ENCODE assay signal across 19 cellular contexts in the genomic region with DNA sequence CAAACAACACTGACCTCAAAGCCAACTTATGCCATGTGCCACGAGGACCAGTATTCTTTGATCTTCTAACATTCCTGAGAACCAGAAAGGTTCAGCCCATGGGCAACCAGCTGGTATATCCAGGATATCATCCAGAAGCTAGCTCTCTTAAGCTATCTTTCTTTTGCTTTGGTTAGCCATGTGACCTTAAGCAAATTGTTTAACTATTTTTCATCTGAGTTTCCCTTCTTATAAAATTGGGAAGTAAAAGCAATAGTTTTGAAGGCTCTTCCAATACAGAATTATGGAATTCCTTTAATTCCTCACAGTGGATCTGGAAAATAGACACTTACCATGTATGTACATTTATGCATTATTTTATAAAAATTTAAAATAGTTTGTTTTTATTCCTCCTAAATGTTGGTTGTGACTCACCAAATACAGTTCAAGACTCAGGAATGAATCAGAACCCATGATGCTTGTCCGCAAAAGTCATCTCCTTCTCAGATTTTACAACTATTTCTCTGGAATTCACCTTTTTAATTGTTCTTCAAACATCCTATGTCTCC.
DNase-seq lines count a peak whose midpoint lies in the region; ATAC-seq, FAIRE-seq and TF ChIP-seq lines count a peak whose summit lies in the region.
"Had no signal": no experiment of that assay in that cellular context is flagged by ENCODE, and none has a peak within 500 bp of the region (broad histone marks: within the 10 kb centered on the region; RNA-seq: fewer than 3 reads in every experiment).

No MANE protein-coding gene starts in this region.

- 31% methylated on average over 2 of the region's 2 CpGs for WGBS in mammary epithelial cell (ENCODE audit: low coverage, missing lambda C conversion rate)
- 92 to 94% methylated on average over 2 of the region's 2 CpGs for WGBS in testis, 2 donors

- H3K9me1 ChIP-seq in keratinocyte (ENCODE audit: control insufficient read depth, extremely low read depth, insufficient read depth, low read length) = no peaks in the 10 kb centered on the region

- H2AFZ ChIP-seq in mammary epithelial cell (ENCODE audit: low read depth, low read length) (no peak overlapping the region), keratinocyte (ENCODE audit: control insufficient read depth, low read length) (peak overlapping the region; percentile 16)

- H4K20me1 ChIP-seq in mammary epithelial cell (ENCODE audit: insufficient read depth, low read length) (no peaks in the 10 kb centered on the region), keratinocyte (ENCODE audit: control insufficient read depth, extremely low read depth, insufficient read depth, low read length) (no peaks in the 10 kb centered on the region)

- no peak for TF ChIP-seq POLR2A in testis (IDR thresholded peaks at IDR 0.05)

- intact Hi-C loops in mammary epithelial cell (cut with micrococcal nuclease) (no loop called here), testis (cut with DNase I; ENCODE audit: low total_unique reads) (no loop called here)

- H3K79me2 ChIP-seq in mammary epithelial cell (ENCODE audit: insufficient read depth, low read length) (no peaks in the 10 kb centered on the region), keratinocyte (ENCODE audit: control insufficient read depth, insufficient read depth, low read length) (no peaks in the 10 kb centered on the region)

- ATAC-seq in HG03039 (IDR thresholded peaks at IDR 0.05; ENCODE audit: unreplicated experiment) = no peak
- no peak for ATAC-seq in GM18868 (IDR thresholded peaks at IDR 0.05; ENCODE audit: unreplicated experiment)
- ATAC-seq: activated naive CD8-positive, alpha-beta T cell treated with anti-CD3 and anti-CD28 coated beads, Interleukin-2, amount 50 U/mL, for 24 hours; HepG2; pancreas; WTC11 had no signal

- peak; percentile 73 for DNase-seq in AG04449 (ENCODE audit: low read depth, low spot score)
- DNase-seq in LHCN-M2 (ENCODE audit: low read depth) = peak; percentile 98
- DNase-seq in mammary epithelial cell = peak; percentile 55
- no peak for DNase-seq in keratinocyte (ENCODE audit: low read depth, low spot score)
- no peak for DNase-seq in hippocampal formation (lab: John Stamatoyannopoulos, UW)
- no peak for DNase-seq in testis
- DNase-seq: activated naive CD8-positive, alpha-beta T cell treated with anti-CD3 and anti-CD28 coated beads, Interleukin-2, amount 50 U/mL, for 24 hours; activated T-cell treated with anti-CD3 and anti-CD28 coated beads for 4 hours; DMS79 treated with DMSO at 0.1 percent for 48 hours; NCI-H1417 treated with DMSO at 0.1 percent for 48 hours; NCI-H774; pancreas; SJCRH30; stimulated activated CD8-positive, alpha-beta memory T cell treated with anti-CD3 and anti-CD28 coated beads, Interleukin-4, amount 100 ng/mL, for 48 hours had no signal

- CTCF ChIA-PET in AG04449 (lab: Yijun Ruan, JAX) (interaction anchor here (0.8 kb wide), 1 partner anchor 14 kb away, joined by 3 read pairs; no protein-coding TSS in a partner anchor), mammary epithelial cell (lab: Charles Lee; ENCODE audit: low non-redundant PET) (interaction anchor here (0.8 kb wide), 1 partner anchor 45 kb away, joined by 9 read pairs; no protein-coding TSS in a partner anchor)

- H3K9me3 ChIP-seq in mammary epithelial cell (replicated peaks; ENCODE audit: insufficient read depth, low read length) (no peaks in the 10 kb centered on the region), keratinocyte (ENCODE audit: control insufficient read depth, low read depth, low read length) (no peaks in the 10 kb centered on the region), testis (no peaks in the 10 kb centered on the region)
- H3K9me3 ChIP-seq: HAP-1, pancreas, SJCRH30 had no signal

- TF ChIP-seq CTCF in AG04449 (IDR thresholded peaks at IDR 0.05; ENCODE audit: insufficient read depth, low read length, missing control alignments) = no peak
- TF ChIP-seq CTCF in mammary epithelial cell (conservative IDR thresholded peaks at IDR 0.05 in 1 of 2, IDR thresholded peaks at IDR 0.05 in 1 of 2; ENCODE audit: extremely low read depth in 1 of 2, insufficient read depth in 1 of 2, low read depth in 1 of 2, low read length in 2 of 2) = no peak
- TF ChIP-seq CTCF in keratinocyte (optimal IDR thresholded peaks at IDR 0.05 in 1 of 3, IDR thresholded peaks at IDR 0.05 in 1 of 3, conservative IDR thresholded peaks at IDR 0.05 in 1 of 3; ENCODE audit: extremely low read depth in 1 of 3, insufficient read depth in 2 of 3, low read length in 3 of 3) = no peak
- no peak for TF ChIP-seq CTCF in testis (IDR thresholded peaks at IDR 0.05)

- H3K4me2 ChIP-seq in mammary epithelial cell (ENCODE audit: insufficient read depth, low read depth, low read length) = peak overlapping the region; percentile 41
- peak overlapping the region; percentile 33 for H3K4me2 ChIP-seq in keratinocyte (ENCODE audit: control insufficient read depth, extremely low read depth, insufficient read depth, low read depth, low read length)

- H3K27me3 ChIP-seq in mammary epithelial cell (ENCODE audit: insufficient read depth, low read length) = no peaks in the 10 kb centered on the region
- no peaks in the 10 kb centered on the region for H3K27me3 ChIP-seq in keratinocyte (ENCODE audit: control insufficient read depth, extremely low read depth, insufficient read depth, low read length)
- no peaks in the 10 kb centered on the region for H3K27me3 ChIP-seq in testis
- H3K27me3 ChIP-seq: pancreas, SJCRH30 had no signal

- in situ Hi-C loops in mammary epithelial cell (cut with MboI; ENCODE audit: low sequenced_read_pairs in 2 of 2) = no loop called here

- no peak overlapping the region for H3K4me3 ChIP-seq in AG04449 (ENCODE audit: low read depth, low read length)
- H3K4me3 ChIP-seq in mammary epithelial cell (replicated peaks in 1 of 3; ENCODE audit: insufficient read depth in 1 of 3, low read depth in 2 of 3, low read length in 3 of 3) = no peak overlapping the region
- H3K4me3 ChIP-seq in keratinocyte (ENCODE audit: control insufficient read depth in 2 of 3, extremely low read depth in 1 of 3, insufficient read depth in 2 of 3, low read depth in 1 of 3, low read length in 3 of 3) = no peak overlapping the region
- no peak overlapping the region for H3K4me3 ChIP-seq in testis
- H3K4me3 ChIP-seq: HAP-1, pancreas, SJCRH30 had no signal

- dilution Hi-C loops in mammary epithelial cell (cut with HindIII; ENCODE audit: low sequenced_read_pairs) = no loop called here
- dilution Hi-C loops in keratinocyte (cut with MboI; ENCODE audit: extremely low pct_ligation_motif_present, low sequenced_read_pairs) = no loop called here

- H3K4me1 ChIP-seq in mammary epithelial cell (ENCODE audit: insufficient read depth, low read length) (peaks cover 17% of the 10 kb centered on the region), keratinocyte (ENCODE audit: control insufficient read depth, extremely low read depth, insufficient read depth, low read length) (peaks cover 22% of the 10 kb centered on the region), testis (no peaks in the 10 kb centered on the region)
- H3K4me1 ChIP-seq: pancreas had no signal

- no peak overlapping the region for H3K9ac ChIP-seq in mammary epithelial cell (ENCODE audit: insufficient read depth, low read length)
- no peak overlapping the region for H3K9ac ChIP-seq in keratinocyte (ENCODE audit: control insufficient read depth, extremely low read depth, insufficient read depth, low read length)

- H3K27ac ChIP-seq in mammary epithelial cell (ENCODE audit: insufficient read depth, low read depth, low read length) (peak overlapping the region; percentile 5), keratinocyte (ENCODE audit: control insufficient read depth, insufficient read depth, low read length) (peak overlapping the region; percentile 74), testis (no peak overlapping the region)
- H3K27ac ChIP-seq: pancreas, SJCRH30 had no signal

- POLR2A ChIA-PET in AG04449 (lab: Yijun Ruan, JAX) = interaction anchor here (0.6 kb wide), 1 partner anchor 753 kb away, joined by 3 read pairs; no protein-coding TSS in a partner anchor

- BruUV-seq in mammary epithelial cell (replicated peaks; lab: Mats Ljungman, UMichigan) = no TSS peak

- peak; percentile 70 for FAIRE-seq in keratinocyte (lab: Jason Lieb, UNC)
- FAIRE-seq: HepG2, pancreas had no signal

- H3K36me3 ChIP-seq in mammary epithelial cell (ENCODE audit: insufficient read depth, low read length) (no peaks in the 10 kb centered on the region), keratinocyte (ENCODE audit: control insufficient read depth in 2 of 2, extremely low read depth in 1 of 2, insufficient read depth in 2 of 2, low read length in 2 of 2) (no peaks in the 10 kb centered on the region), testis (ENCODE audit: low read depth, missing control alignments) (no peaks in the 10 kb centered on the region)
- H3K36me3 ChIP-seq: HAP-1, pancreas, SJCRH30 had no signal

Comparison
In these comparisons a context has a peak if more than half of its experiments do, and no peak if none do; other contexts are left out.
1. DNase-seq: peak in AG04449 (single experiment), LHCN-M2 (single experiment) and mammary epithelial cell (single experiment); none in keratinocyte (single experiment), hippocampal formation (0 of 2) and testis (single experiment).
2. H3K27ac ChIP-seq: peak in mammary epithelial cell (single experiment) and keratinocyte (single experiment); none in testis (0 of 2).